1 cellular context compared by ENCODE assay signal in genomic region chr11:58579192-58580129, GRCh38.
TF ChIP-seq lines count a peak whose summit lies in the region.

No MANE protein-coding gene starts in this region.

TF ChIP-seq in HepG2, 621 proteins besides CTCF, POLR2A, EP300 and RAD21 (continued from another document and continues in another):
- peak; percentile 70 for TF ChIP-seq ZNF407 (CRISPR knock-in tag; IDR thresholded peaks at IDR 0.05; ENCODE audit: not compliant biosample characterization)
- no peak for TF ChIP-seq HMGA1 (CRISPR knock-in tag; conservative IDR thresholded peaks at IDR 0.05)
- 0 out of 2 replicates have a peak, but pooled peaks have one; percentile 33 for TF ChIP-seq ZSCAN20 (CRISPR knock-in tag; IDR thresholded peaks at IDR 0.05; ENCODE audit: borderline replicate concordance)
- no peak for TF ChIP-seq TOE1 (CRISPR knock-in tag; IDR thresholded peaks at IDR 0.05)
- TF ChIP-seq STAG1 (CRISPR knock-in tag; IDR thresholded peaks at IDR 0.05): no peak
- TF ChIP-seq ZNF260 (CRISPR knock-in tag; IDR thresholded peaks at IDR 0.05; ENCODE audit: borderline replicate concordance, low read depth): no peak
- peak; percentile 58; the same call in 1 of the 2 replicates for TF ChIP-seq THAP9 (CRISPR knock-in tag; IDR thresholded peaks at IDR 0.05; ENCODE audit: borderline replicate concordance)
- no peak; the same call in 1 of the 2 replicates for TF ChIP-seq NKX3-1 (CRISPR knock-in tag; IDR thresholded peaks at IDR 0.05)
- no peak for TF ChIP-seq ZNF251 (CRISPR knock-in tag; IDR thresholded peaks at IDR 0.05)
- TF ChIP-seq NFKBIZ (CRISPR knock-in tag; IDR thresholded peaks at IDR 0.05): no peak; the same call in 1 of the 2 replicates
- TF ChIP-seq TEAD3 (CRISPR knock-in tag; optimal IDR thresholded peaks at IDR 0.05; ENCODE audit: borderline replicate concordance): peak; percentile 50
- TF ChIP-seq ZNF607 (CRISPR knock-in tag; IDR thresholded peaks at IDR 0.05; ENCODE audit: borderline replicate concordance): no peak
- no peak for TF ChIP-seq PAF1 (CRISPR knock-in tag; IDR thresholded peaks at IDR 0.05)
- 0 out of 2 replicates have a peak, but pooled peaks have one; percentile 53 for TF ChIP-seq CHCHD3 (CRISPR knock-in tag; IDR thresholded peaks at IDR 0.05)
- no peak for TF ChIP-seq MIER2 (CRISPR knock-in tag; IDR thresholded peaks at IDR 0.05)
- TF ChIP-seq BRD4 (CRISPR knock-in tag; IDR thresholded peaks at IDR 0.05): no peak
- TF ChIP-seq DNMT3B (CRISPR knock-in tag; conservative IDR thresholded peaks at IDR 0.05): no peak
- no peak for TF ChIP-seq PRDM15 (CRISPR knock-in tag; IDR thresholded peaks at IDR 0.05)
- no peak for TF ChIP-seq CSRNP2 (CRISPR knock-in tag; conservative IDR thresholded peaks at IDR 0.05; ENCODE audit: low read depth)
- peak; percentile 34; the same call in 1 of the 2 replicates for TF ChIP-seq ZNF710 (CRISPR knock-in tag; IDR thresholded peaks at IDR 0.05; ENCODE audit: borderline replicate concordance)
- TF ChIP-seq ZHX1 (CRISPR knock-in tag; IDR thresholded peaks at IDR 0.05; ENCODE audit: low read depth): peak; percentile 44; the same call in 1 of the 2 replicates
- TF ChIP-seq RARG (CRISPR knock-in tag; IDR thresholded peaks at IDR 0.05; ENCODE audit: low read depth): no peak
- no peak for TF ChIP-seq ESRRA (CRISPR knock-in tag; IDR thresholded peaks at IDR 0.05; ENCODE audit: low read depth)
- no peak for TF ChIP-seq ZNF33A (CRISPR knock-in tag; IDR thresholded peaks at IDR 0.05; ENCODE audit: borderline replicate concordance)
- peak; percentile 70; the same call in 1 of the 2 replicates for TF ChIP-seq UBTF (CRISPR knock-in tag; IDR thresholded peaks at IDR 0.05)
- no peak for TF ChIP-seq ZSCAN22 (CRISPR knock-in tag; IDR thresholded peaks at IDR 0.05)
- TF ChIP-seq DMAP1 (CRISPR knock-in tag; IDR thresholded peaks at IDR 0.05): peak; percentile 97
- peak; percentile 76 for TF ChIP-seq MNT (IDR thresholded peaks at IDR 0.05)
